20 cellular contexts compared by ENCODE assay signal in the genomic region with DNA sequence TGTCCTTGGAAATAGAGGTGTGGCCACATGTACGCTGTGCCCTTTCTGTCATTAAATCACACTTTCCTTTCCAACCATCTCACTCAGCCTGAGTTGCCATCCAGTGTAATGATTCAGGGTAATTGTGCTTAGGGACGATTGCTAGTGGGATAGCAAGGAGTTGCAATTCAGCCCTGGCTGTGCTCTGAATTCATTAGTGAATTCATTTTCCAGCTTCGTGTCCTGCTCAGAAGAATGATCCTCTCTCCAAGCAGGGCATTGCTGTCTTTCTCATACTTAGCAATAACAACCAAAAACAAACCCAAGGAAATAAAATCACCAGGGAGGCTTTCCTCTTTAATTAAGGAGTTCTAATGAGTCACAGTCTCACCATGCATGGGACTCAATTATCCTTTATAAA.
"Had no signal": no experiment of that assay in that cellular context is flagged by ENCODE, and none has a peak within 500 bp of the region (broad histone marks: within the 10 kb centered on the region; RNA-seq: fewer than 3 reads in every experiment).

No MANE protein-coding gene starts in this region.

- H3K27ac Mint-ChIP-seq: activated CD4-positive, alpha-beta T cell treated with anti-CD3 and anti-CD28 coated beads, Interleukin-2, amount 10 ng/mL, durations not matched to agents 7 days and 5 days; activated CD8-positive, alpha-beta T cell treated with anti-CD3 and anti-CD28 coated beads, Interleukin-2, amount 10 ng/mL, durations not matched to agents 7 days and 5 days; activated naive CD8-positive, alpha-beta T cell treated with anti-CD3 and anti-CD28 coated beads, Interleukin-2, amount 50 U/mL, for 24 hours; activated T-helper 1 cell treated with anti-CD3 and anti-CD28 coated beads, Interleukin-12 subunit alpha, Interleukin-12 subunit beta, Interleukin-2, Interleukin-4 antibody, amounts not matched to agents 30 ng/mL and 10 ng/mL and 1 ng/mL, durations not matched to agents 14 hours and 24 hours and 36 hours; effector memory CD8-positive, alpha-beta T cell; nephron progenitor cell had no signal

- H3K9me3 ChIP-seq: gastrocnemius medialis, right atrium auricular region, upper lobe of left lung had no signal

- H3K4me1 Mint-ChIP-seq: activated CD4-positive, alpha-beta T cell treated with anti-CD3 and anti-CD28 coated beads, Interleukin-2, amount 10 ng/mL, durations not matched to agents 7 days and 5 days; activated naive CD8-positive, alpha-beta T cell treated with anti-CD3 and anti-CD28 coated beads, Interleukin-2, amount 50 U/mL, for 24 hours had no signal

- H3K9me3 Mint-ChIP-seq: activated CD4-positive, alpha-beta T cell treated with anti-CD3 and anti-CD28 coated beads, Interleukin-2, amount 10 ng/mL, durations not matched to agents 7 days and 5 days; activated naive CD8-positive, alpha-beta T cell treated with anti-CD3 and anti-CD28 coated beads, Interleukin-2, amount 50 U/mL, for 24 hours; activated T-helper 1 cell treated with anti-CD3 and anti-CD28 coated beads, Interleukin-12 subunit alpha, Interleukin-12 subunit beta, Interleukin-2, Interleukin-4 antibody, amounts not matched to agents 30 ng/mL and 10 ng/mL and 1 ng/mL, durations not matched to agents 14 hours and 24 hours and 36 hours; effector memory CD8-positive, alpha-beta T cell; nephron progenitor cell had no signal

- H3K4me1 ChIP-seq: gastrocnemius medialis had no signal

- H3K27me3 ChIP-seq: brain microvascular endothelial cell, gastrocnemius medialis, right atrium auricular region, upper lobe of left lung had no signal

- H3K27ac ChIP-seq: brain microvascular endothelial cell, gastrocnemius medialis, right atrium auricular region, upper lobe of left lung, VCaP had no signal

- DNase-seq: activated CD4-positive, alpha-beta T cell treated with anti-CD3 and anti-CD28 coated beads, Interleukin-2, amount 10 ng/mL, durations not matched to agents 7 days and 5 days; activated CD8-positive, alpha-beta T cell treated with anti-CD3 and anti-CD28 coated beads, Interleukin-2, amount 10 ng/mL, durations not matched to agents 7 days and 5 days; activated gamma-delta T cell; activated naive CD4-positive, alpha-beta T cell treated with anti-CD3 and anti-CD28 coated beads, Interleukin-2, amount 50 U/mL, for 16 hours; activated naive CD8-positive, alpha-beta T cell treated with anti-CD3 and anti-CD28 coated beads, Interleukin-2, amount 50 U/mL, for 24 hours; brain microvascular endothelial cell; central memory CD4-positive, alpha-beta T cell; effector memory CD8-positive, alpha-beta T cell; gastrocnemius medialis; left colon; mesenchymal stem cell; nephron progenitor cell; stimulated activated CD4-positive, alpha-beta T cell treated with anti-CD3 and anti-CD28 coated beads, Interleukin-4, amount 100 ng/mL, for 24 hours; stimulated activated naive CD4-positive, alpha-beta T cell treated with Interleukin-2 at 50 U/mL for 16 hours; upper lobe of left lung had no signal

- H3K36me3 ChIP-seq: brain microvascular endothelial cell, gastrocnemius medialis, right atrium auricular region, upper lobe of left lung had no signal

- H3K4me3 ChIP-seq: gastrocnemius medialis, right atrium auricular region, upper lobe of left lung had no signal

- ATAC-seq: activated CD4-positive, CD25-positive, alpha-beta regulatory T cell treated with anti-CD3 and anti-CD28 coated beads, Interleukin-2, amount 50 U/mL, for 24 hours; activated CD8-positive, alpha-beta T cell treated with anti-CD3 and anti-CD28 coated beads, Interleukin-2, amount 10 ng/mL, durations not matched to agents 7 days and 5 days; activated naive CD8-positive, alpha-beta T cell treated with anti-CD3 and anti-CD28 coated beads, Interleukin-2, amount 50 U/mL, for 24 hours; effector memory CD8-positive, alpha-beta T cell; esophagus mucosa; gastrocnemius medialis; left colon had no signal

- H3K4me3 Mint-ChIP-seq: activated CD4-positive, alpha-beta T cell treated with anti-CD3 and anti-CD28 coated beads, Interleukin-2, amount 10 ng/mL, durations not matched to agents 7 days and 5 days; activated CD8-positive, alpha-beta T cell treated with anti-CD3 and anti-CD28 coated beads, Interleukin-2, amount 10 ng/mL, durations not matched to agents 7 days and 5 days; activated naive CD8-positive, alpha-beta T cell treated with anti-CD3 and anti-CD28 coated beads, Interleukin-2, amount 50 U/mL, for 24 hours; activated T-helper 1 cell treated with anti-CD3 and anti-CD28 coated beads, Interleukin-12 subunit alpha, Interleukin-12 subunit beta, Interleukin-2, Interleukin-4 antibody, amounts not matched to agents 30 ng/mL and 10 ng/mL and 1 ng/mL, durations not matched to agents 14 hours and 24 hours and 36 hours; effector memory CD8-positive, alpha-beta T cell; nephron progenitor cell had no signal
